ENCODE assay signal across 13 cellular contexts in genomic region chr1:201552941-201553341, GRCh38. TPM values are rescaled to one million over a fixed set of nuclear protein-coding genes. Genes with fewer than 3 reads are reported as not detected.
DNase-seq lines count a peak whose midpoint lies in the region; ATAC-seq and TF ChIP-seq lines count a peak whose summit lies in the region.
"Had no signal": no experiment of that assay in that cellular context is flagged by ENCODE, and none has a peak within 500 bp of the region (broad histone marks: within the 10 kb centered on the region; RNA-seq: fewer than 3 reads in every experiment).

No MANE protein-coding gene starts in this region.

- H3K9me3 Mint-ChIP-seq in progenitor cell of endocrine pancreas (ENCODE audit: low read depth): no peaks in the 10 kb centered on the region
- H3K9me3 Mint-ChIP-seq: activated T-cell treated with anti-CD3 and anti-CD28 coated beads, Interleukin-2, amount 50 U/mL, for 24 hours; immature natural killer cell had no signal

- H3K36me3 Mint-ChIP-seq in progenitor cell of endocrine pancreas (ENCODE audit: insufficient read depth): no peaks in the 10 kb centered on the region

- TF ChIP-seq CTCF in PC-9 (conservative IDR thresholded peaks at IDR 0.05) (no peak), fibroblast of the aortic adventitia (IDR thresholded peaks at IDR 0.05; ENCODE audit: insufficient read depth, low read length) (no peak), progenitor cell of endocrine pancreas (IDR thresholded peaks at IDR 0.05; ENCODE audit: unreplicated experiment) (no peak)

- intact Hi-C loops in PC-9 (cut with micrococcal nuclease; ENCODE audit: unreplicated experiment): loop anchor here (10.0 kb wide), 1 partner anchor 422 kb away; no protein-coding TSS in a partner anchor

- H3K36me3 ChIP-seq in BLaER1 treated with 17β-estradiol and CSF1 and Interleukin-3, amounts not matched to agents 10 nM and 100 nM: peaks cover 0 to 36% (median 6%) of the 10 kb centered on the region in 11 experiments; a peak in 8 of 22 replicates
- no peaks in the 10 kb centered on the region for H3K36me3 ChIP-seq in PC-9 (ENCODE audit: low read depth)

- no peaks in the 10 kb centered on the region for H3K9me3 ChIP-seq in BLaER1 treated with 17β-estradiol and CSF1 and Interleukin-3, amounts not matched to agents 10 nM and 100 nM (replicated peaks in 1 of 11)
- no peaks in the 10 kb centered on the region for H3K9me3 ChIP-seq in PC-9 (ENCODE audit: insufficient read depth, low read depth)
- H3K9me3 ChIP-seq: Caco-2 had no signal

- ATAC-seq in GM19351 (IDR thresholded peaks at IDR 0.05; ENCODE audit: unreplicated experiment): no peak
- ATAC-seq in GM18498 (IDR thresholded peaks at IDR 0.05; ENCODE audit: unreplicated experiment): no peak
- no peak for ATAC-seq in activated CD4-positive, CD25-positive, alpha-beta regulatory T cell treated with anti-CD3 and anti-CD28 coated beads, Interleukin-2, amount 50 U/mL, for 24 hours
- no peak for ATAC-seq in HG03439 (IDR thresholded peaks at IDR 0.05; ENCODE audit: unreplicated experiment)

- CTCF ChIA-PET in PC-9 (lab: Charles Lee): no interaction called here

- peak overlapping the region in 10 of 11 experiments; percentile 12 to 81 (median 64); a peak in 18 of 22 replicates for H3K27ac ChIP-seq in BLaER1 treated with 17β-estradiol and CSF1 and Interleukin-3, amounts not matched to agents 10 nM and 100 nM
- H3K27ac ChIP-seq in PC-9: peak overlapping the region; percentile 66; the same call in 1 of the 2 replicates

- peaks cover 57 to 100% (median 89%) of the 10 kb centered on the region in 10 experiments for H3K4me1 ChIP-seq in BLaER1 treated with 17β-estradiol and CSF1 and Interleukin-3, amounts not matched to agents 10 nM and 100 nM
- H3K4me1 ChIP-seq in PC-9 (replicated peaks; ENCODE audit: insufficient read depth): peaks cover 18% of the 10 kb centered on the region
- H3K4me1 ChIP-seq: Caco-2 had no signal

- H3K9ac ChIP-seq in BLaER1 treated with 17β-estradiol and CSF1 and Interleukin-3, amounts not matched to agents 10 nM and 100 nM: peak overlapping the region; percentile 4 to 59 (median 40); a peak in 18 of 22 replicates

- peak overlapping the region; percentile 67 to 89 (median 80) for H3K4me2 ChIP-seq in BLaER1 treated with 17β-estradiol and CSF1 and Interleukin-3, amounts not matched to agents 10 nM and 100 nM
- no peak overlapping the region for H3K4me2 ChIP-seq in PC-9

- no TSS peak for BruUV-seq in PC-9 (replicated peaks; lab: Mats Ljungman, UMichigan)

- peaks cover 6% of the 10 kb centered on the region for H3K27me3 Mint-ChIP-seq in progenitor cell of endocrine pancreas
- H3K27me3 Mint-ChIP-seq: activated T-cell treated with anti-CD3 and anti-CD28 coated beads, Interleukin-2, amount 50 U/mL, for 24 hours had no signal

- peak overlapping the region; percentile 19 for H3K27ac Mint-ChIP-seq in progenitor cell of endocrine pancreas
- H3K27ac Mint-ChIP-seq: activated T-cell treated with anti-CD3 and anti-CD28 coated beads, Interleukin-2, amount 50 U/mL, for 24 hours; immature natural killer cell had no signal

- POLR2A ChIA-PET in PC-9 (lab: Charles Lee; ENCODE audit: unreplicated experiment): no interaction called here

- 0 out of 2 replicates have a peak, but pooled peaks cover 4% of the 10 kb centered on the region for H3K79me2 ChIP-seq in PC-9 (ENCODE audit: low read depth)

- DNase-seq in PC-9: no peak
- DNase-seq in fibroblast of the aortic adventitia (ENCODE audit: low read depth): peak; percentile 52
- no peak for DNase-seq in progenitor cell of endocrine pancreas (ENCODE audit: low spot score, unreplicated experiment)
- DNase-seq: activated T-cell treated with anti-CD3 and anti-CD28 coated beads, Interleukin-2, amount 50 U/mL, for 24 hours; Caco-2; cortex of kidney; immature natural killer cell; NCI-H526 had no signal

- no peaks in the 10 kb centered on the region for H3K9me2 ChIP-seq in PC-9 (ENCODE audit: insufficient read depth)

- peaks cover 9% of the 10 kb centered on the region; the same call in 1 of the 2 replicates for H3F3A ChIP-seq in PC-9 (ENCODE audit: insufficient read depth, low read depth)

- H3K4me1 Mint-ChIP-seq in progenitor cell of endocrine pancreas (ENCODE audit: low read depth): peaks cover 8% of the 10 kb centered on the region
- H3K4me1 Mint-ChIP-seq: immature natural killer cell had no signal

- H3K4me3 Mint-ChIP-seq in progenitor cell of endocrine pancreas (ENCODE audit: low read depth): no peak overlapping the region
- H3K4me3 Mint-ChIP-seq: activated T-cell treated with anti-CD3 and anti-CD28 coated beads, Interleukin-2, amount 50 U/mL, for 24 hours; immature natural killer cell had no signal

- peaks cover 0 to 100% (median 55%) of the 10 kb centered on the region in 11 experiments; a peak in 17 of 22 replicates for H4K20me1 ChIP-seq in BLaER1 treated with 17β-estradiol and CSF1 and Interleukin-3, amounts not matched to agents 10 nM and 100 nM
- no peaks in the 10 kb centered on the region for H4K20me1 ChIP-seq in PC-9 (ENCODE audit: insufficient read depth)

- no peak overlapping the region for H3K4me3 ChIP-seq in BLaER1 treated with 17β-estradiol and CSF1 and Interleukin-3, amounts not matched to agents 10 nM and 100 nM
- no peak overlapping the region for H3K4me3 ChIP-seq in PC-9
- H3K4me3 ChIP-seq in fibroblast of the aortic adventitia (ENCODE audit: low read depth, low read length): no peak overlapping the region

- no peaks in the 10 kb centered on the region for H3K27me3 ChIP-seq in BLaER1 treated with 17β-estradiol and CSF1 and Interleukin-3, amounts not matched to agents 10 nM and 100 nM
- no peaks in the 10 kb centered on the region for H3K27me3 ChIP-seq in PC-9 (ENCODE audit: insufficient read depth, low read depth)

- H2AFZ ChIP-seq in PC-9: no peak overlapping the region

RNA-seq across cellular contexts. Expression of gene NAV1, which starts 14.0 kb away (rescaled TPM):
- total RNA-seq in PC-9 (2021): 44.5 and 45.3 TPM in 2 replicates
- 29.8 and 136 TPM in 2 replicates for total RNA-seq in fibroblast of the aortic adventitia (ENCODE audit: low replicate concordance)
- total RNA-seq in progenitor cell of endocrine pancreas: 53.4 and 55.2 TPM in 2 replicates

RNA-seq across cellular contexts. Expression of gene CSRP1, which starts 46.0 kb away (rescaled TPM):
- total RNA-seq in PC-9 (2021) (56.8 and 61.3 TPM in 2 replicates), fibroblast of the aortic adventitia (ENCODE audit: low replicate concordance) (86.9 and 120 TPM in 2 replicates), progenitor cell of endocrine pancreas (19.4 and 23.2 TPM in 2 replicates)
